ENCODE assay signal across 13 cellular contexts in the genomic region with DNA sequence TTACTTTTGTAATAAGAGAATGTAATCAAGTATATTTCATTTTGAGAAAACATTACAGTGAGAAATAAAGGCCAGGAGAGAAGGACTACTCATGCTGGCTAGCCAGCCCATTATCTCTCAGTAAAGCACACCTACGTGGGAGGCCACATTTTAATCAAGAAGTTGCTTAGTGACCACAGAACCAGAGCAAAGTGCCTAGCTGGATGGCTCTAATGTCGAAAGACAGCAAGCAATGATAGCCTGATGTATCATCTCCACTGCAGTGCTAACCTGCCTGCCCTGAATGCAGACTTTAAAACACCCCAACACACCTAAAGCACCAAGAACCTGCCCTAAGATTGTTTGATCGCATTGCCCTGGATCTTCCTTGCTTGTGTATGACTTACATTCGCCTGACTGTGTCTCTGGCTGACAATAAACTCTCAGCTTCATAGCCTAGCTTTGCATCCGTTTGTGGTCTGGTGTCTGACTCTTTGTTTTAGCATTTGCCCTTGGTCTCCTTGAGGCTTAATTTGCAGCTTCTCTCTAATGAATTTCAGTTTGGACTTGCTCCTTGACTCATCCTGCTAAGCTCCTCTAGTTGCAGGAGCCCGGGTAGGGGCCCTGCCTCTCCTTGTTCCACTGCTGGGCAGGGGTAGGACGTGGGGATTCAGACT. TPM values are rescaled to one million over a fixed set of nuclear protein-coding genes. Genes with fewer than 3 reads are reported as not detected.
DNase-seq lines count a peak whose midpoint lies in the region; ATAC-seq, FAIRE-seq and TF ChIP-seq lines count a peak whose summit lies in the region.
"Had no signal": no experiment of that assay in that cellular context is flagged by ENCODE, and none has a peak within 500 bp of the region (broad histone marks: within the 10 kb centered on the region; RNA-seq: fewer than 3 reads in every experiment).

No MANE protein-coding gene starts in this region.

- H2BK20ac ChIP-seq in H1 (ENCODE audit: low read length): no peak overlapping the region

- H3K27ac ChIP-seq in H1 (ENCODE audit: low read depth, low read length): no peak overlapping the region
- no peak overlapping the region for H3K27ac ChIP-seq in WERI-Rb-1
- H3K27ac ChIP-seq: ascending aorta, BLaER1, neutrophil had no signal

- H3K4me2 ChIP-seq in H1 (ENCODE audit: insufficient read depth in 1 of 2, low read depth in 2 of 2, low read length in 2 of 2): no peak overlapping the region
- H3K4me2 ChIP-seq: BLaER1 had no signal

- H3K36me3 ChIP-seq in H1 (ENCODE audit: control insufficient read depth in 2 of 4, insufficient read depth in 4 of 4, low read length in 3 of 4) (no peaks in the 10 kb centered on the region), WERI-Rb-1 (no peaks in the 10 kb centered on the region)
- H3K36me3 ChIP-seq: ascending aorta, BLaER1, neutrophil had no signal

- H4K8ac ChIP-seq in H1 (ENCODE audit: extremely low read depth, insufficient read depth, low read length): no peak overlapping the region; the same call in 1 of the 2 replicates

- H3K27me3 ChIP-seq in H1 (replicated peaks in 1 of 4; ENCODE audit: control insufficient read depth in 3 of 4, extremely low read depth in 1 of 4, insufficient read depth in 3 of 4, low read length in 3 of 4) (no peaks in the 10 kb centered on the region), WERI-Rb-1 (ENCODE audit: insufficient read depth, low read depth, severe bottlenecking) (peaks cover 12% of the 10 kb centered on the region)
- H3K27me3 ChIP-seq: ascending aorta, BLaER1, neutrophil had no signal

- H2BK120ac ChIP-seq in H1 (replicated peaks; ENCODE audit: low read depth, low read length): no peak overlapping the region

- H3K79me1 ChIP-seq in H1 (ENCODE audit: low read depth, low read length): no peaks in the 10 kb centered on the region

- no peaks in the 10 kb centered on the region for H3K36me3 Mint-ChIP-seq in T-helper 17 cell (ENCODE audit: low read depth)

- peak; percentile 80 for ATAC-seq in T-helper 17 cell
- ATAC-seq in SK-N-SH treated with all-trans-retinoic acid at 6 μM for 48 hours: no peak; the same call in 1 of the 3 replicates

- no peak overlapping the region for H4K91ac ChIP-seq in H1 (replicated peaks; ENCODE audit: insufficient read length, low read length)

- no peak for TF ChIP-seq EP300 in H1 (IDR thresholded peaks at IDR 0.05; ENCODE audit: borderline replicate concordance in 1 of 2, low read depth in 2 of 2, low read length in 2 of 2)

- no peaks in the 10 kb centered on the region for H3K9me3 ChIP-seq in T-helper 17 cell (ENCODE audit: control insufficient read depth, low read length, poor library complexity, severe bottlenecking)
- no peaks in the 10 kb centered on the region for H3K9me3 ChIP-seq in H1 (ENCODE audit: insufficient read depth in 2 of 2, low read depth in 1 of 2, low read length in 1 of 2)
- H3K9me3 ChIP-seq in WERI-Rb-1 (ENCODE audit: severe bottlenecking): no peaks in the 10 kb centered on the region
- H3K9me3 ChIP-seq: ascending aorta, BLaER1, neutrophil had no signal

- H3K18ac ChIP-seq in H1 (ENCODE audit: extremely low read depth, low read length): no peak overlapping the region

- H3K56ac ChIP-seq in H1 (replicated peaks; ENCODE audit: insufficient read length, low read depth, low read length): no peak overlapping the region

- no peak for FAIRE-seq in H1 (lab: Jason Lieb, UNC)
- FAIRE-seq: endometrium had no signal

- H3K4ac ChIP-seq in H1 (replicated peaks; ENCODE audit: insufficient read length, low read depth, low read length): no peak overlapping the region

- peaks cover 5% of the 10 kb centered on the region for H3K4me1 Mint-ChIP-seq in T-helper 17 cell

- TF ChIP-seq POLR2A in H1 (IDR thresholded peaks at IDR 0.05; ENCODE audit: control extremely low read depth in 1 of 2, low read depth in 2 of 2, low read length in 2 of 2): no peak

- H3K79me2 ChIP-seq in H1 (ENCODE audit: control insufficient read depth in 1 of 2, insufficient read depth in 2 of 2, low read length in 2 of 2): no peaks in the 10 kb centered on the region

- H3K14ac ChIP-seq in H1 (ENCODE audit: insufficient read length): no peak overlapping the region

- peaks cover 0 to 2% (median under 1%) of the 10 kb centered on the region in 4 experiments; a peak in 2 of 7 replicates for H3K4me1 ChIP-seq in H1 (replicated peaks in 1 of 4; ENCODE audit: control insufficient read depth in 3 of 4, insufficient read depth in 4 of 4, low read length in 3 of 4)
- H3K4me1 ChIP-seq: ascending aorta, BLaER1 had no signal

- no peak overlapping the region for H4K5ac ChIP-seq in H1 (ENCODE audit: insufficient read length, low read depth, low read length)

- no peaks in the 10 kb centered on the region for H3K23me2 ChIP-seq in H1 (ENCODE audit: low read depth, low read length)

- TF ChIP-seq CTCF in H1 (IDR thresholded peaks at IDR 0.05; ENCODE audit: control extremely low read depth in 1 of 3, insufficient read depth in 1 of 3, low read depth in 1 of 3, low read length in 3 of 3): no peak
- no peak for TF ChIP-seq CTCF in WERI-Rb-1 (IDR thresholded peaks at IDR 0.05; ENCODE audit: low read depth, low read length)

- TF ChIP-seq RAD21 in H1 (IDR thresholded peaks at IDR 0.05 in 1 of 2, conservative IDR thresholded peaks at IDR 0.05 in 1 of 2; ENCODE audit: low read depth in 2 of 2, low read length in 2 of 2): no peak

- H3K4me3 ChIP-seq in H1 (ENCODE audit: extremely low read depth in 1 of 4, insufficient read depth in 2 of 4, low read depth in 3 of 4, low read length in 4 of 4) (no peak overlapping the region), WERI-Rb-1 (ENCODE audit: low read depth, low read length) (no peak overlapping the region)
- H3K4me3 ChIP-seq: ascending aorta, BLaER1 had no signal

- POLR2A ChIA-PET in H1 (lab: Charles Lee; ENCODE audit: partially characterized antibody): interaction anchor here (1.2 kb wide), 1 partner anchor 61 kb away, joined by 3 read pairs; no protein-coding TSS in a partner anchor

- peak overlapping the region; percentile 96; the same call in 1 of the 2 replicates for H2AFZ ChIP-seq in H1 (ENCODE audit: low read length)

- no peak overlapping the region; the same call in 1 of the 2 replicates for H2BK15ac ChIP-seq in H1 (ENCODE audit: low read length)

- no peaks in the 10 kb centered on the region for H3K27me3 Mint-ChIP-seq in T-helper 17 cell

- no peaks in the 10 kb centered on the region for H4K20me1 ChIP-seq in H1 (replicated peaks in 1 of 2; ENCODE audit: control insufficient read depth in 1 of 2, insufficient read depth in 2 of 2, low read length in 2 of 2)
- H4K20me1 ChIP-seq: BLaER1 had no signal

- no peak overlapping the region for H2BK5ac ChIP-seq in H1 (ENCODE audit: low read depth, low read length)

- no peak overlapping the region for H3K23ac ChIP-seq in H1 (ENCODE audit: insufficient read length)

- no peak overlapping the region for H2AK5ac ChIP-seq in H1 (ENCODE audit: low read depth, low read length)

- H3K4me3 Mint-ChIP-seq in T-helper 17 cell: peak overlapping the region; percentile 41

- CTCF ChIA-PET in H1 (lab: Charles Lee; ENCODE audit: partially characterized antibody): interaction anchor here (0.5 to 6.9 kb wide), 15 partner anchors 9 to 210 kb away, joined by 3 to 47 read pairs (median 6); partner anchors contain the start of genes SEPTIN6 and SOWAHD

- peak overlapping the region; percentile 78 for H3K27ac Mint-ChIP-seq in T-helper 17 cell

- WGBS in H1 (ENCODE audit: extremely low coverage in 1 of 2, insufficient coverage in 1 of 2, insufficient read length in 1 of 2, insufficient replicate concordance in 2 of 2, low coverage in 1 of 2, low lambda C conversion rate in 2 of 2, missing lambda C conversion rate in 1 of 2), 2 experiments: 76% methylated on average over 6 of the region's 7 CpGs; no CpG with 5 or more reads in 1 of the 2 experiments

- no peak overlapping the region for H2BK12ac ChIP-seq in H1 (ENCODE audit: low read depth, low read length)

- DNase-seq in AG20443 (ENCODE audit: low spot score) (peak; percentile 9), HCEC 1CT (peak; percentile 14), T-helper 17 cell (no peak), H1 (ENCODE audit: low read depth in 1 of 2, low spot score in 2 of 2) (no peak), WERI-Rb-1 (no peak), 8988T (no peak), NCI-H526 (lab: John Stamatoyannopoulos, UW) (no peak)
- DNase-seq: stimulated activated CD4-positive, alpha-beta T cell treated with anti-CD3 and anti-CD28 coated beads, Interleukin-2, amount 100 ng/mL, for 24 hours had no signal

- no peak overlapping the region for H3K9ac ChIP-seq in H1 (replicated peaks in 1 of 4; ENCODE audit: extremely low read depth in 1 of 4, low read depth in 3 of 4, low read length in 3 of 4)
- H3K9ac ChIP-seq: BLaER1 had no signal

TF ChIP-seq in H1, 55 proteins besides CTCF, POLR2A, EP300 and RAD21 (continues in another document):
- TF ChIP-seq SP2 (IDR thresholded peaks at IDR 0.05; ENCODE audit: low read length) (no peak), BCL11A (IDR thresholded peaks at IDR 0.05; ENCODE audit: low read depth in 2 of 2, low read length in 2 of 2) (no peak)

TF ChIP-seq in SK-N-SH treated with all-trans-retinoic acid at 6 μM for 48 hours, 23 proteins besides CTCF, POLR2A, EP300 and RAD21 (continues in another document):
- TF ChIP-seq ESRRG (CRISPR knock-in tag; IDR thresholded peaks at IDR 0.05) (no peak), CSDC2 (CRISPR knock-in tag; IDR thresholded peaks at IDR 0.05) (no peak), ZFP30 (CRISPR knock-in tag; IDR thresholded peaks at IDR 0.05) (no peak), SNAI2 (CRISPR knock-in tag; IDR thresholded peaks at IDR 0.05) (no peak), BACH2 (CRISPR knock-in tag; IDR thresholded peaks at IDR 0.05; ENCODE audit: borderline replicate concordance) (no peak)

RNA-seq across cellular contexts. Expression of gene SOWAHD, which starts 31.4 kb away (rescaled TPM):
- total RNA-seq in T-helper 17 cell: under 1 TPM in 1 of 2 donors, not detected in 1; 0.65 TPM
- 1.7 and 1.8 TPM in 2 replicates for total RNA-seq in H1 (2021; fragmentation: NEBNext Ultra II Directional; extraction: Animal tissue kit (Norgen Biotek cat#: 25700))
- 2.6 and 2.9 TPM in 2 replicates for polyA plus RNA-seq in H1 (2011; rRNA removed)
- 3.1 TPM for polyA plus RNA-seq in H1 (2011; cell fraction: cytosol; rRNA removed)
- polyA plus RNA-seq in H1 (2011; cell fraction: nucleus; rRNA removed): 1.7 TPM
- 0.81 to 3.2 TPM (median 2.1 TPM) in 4 replicates for polyA plus RNA-seq in H1 (2012, experiment 1 of 2)
- polyA plus RNA-seq in H1 (2012, experiment 2 of 2): 2.1 TPM
- polyA plus RNA-seq in H1 (2013, experiment 1 of 2): 1.1 TPM
- 0.85 TPM for polyA plus RNA-seq in H1 (2013, experiment 2 of 2)
- 0.29 and 0.47 TPM in 2 replicates for polyA minus RNA-seq in H1 (2011; rRNA and poly(A)+ RNA removed)
- 1.7 TPM for polyA minus RNA-seq in H1 (2011; cell fraction: cytosol; rRNA and poly(A)+ RNA removed)
- polyA minus RNA-seq in H1 (2011; cell fraction: nucleus; rRNA and poly(A)+ RNA removed): 1.5 TPM
- total RNA-seq: ascending aorta had no signal

RNA-seq across cellular contexts. Expression of gene SEPTIN6, which starts 34.1 kb away (rescaled TPM):
- 100 to 1,000 TPM; 150 to 163 TPM for total RNA-seq in T-helper 17 cell
- total RNA-seq in H1 (2021; fragmentation: NEBNext Ultra II Directional; extraction: Animal tissue kit (Norgen Biotek cat#: 25700)): 27.9 and 31.0 TPM in 2 replicates
- 38.6 and 42.6 TPM in 2 replicates for polyA plus RNA-seq in H1 (2011; rRNA removed)
- polyA plus RNA-seq in H1 (2011; cell fraction: cytosol; rRNA removed): 33.9 TPM
- 38.3 TPM for polyA plus RNA-seq in H1 (2011; cell fraction: nucleus; rRNA removed)
- polyA plus RNA-seq in H1 (2012, experiment 1 of 2): 26.0 to 42.9 TPM (median 35.3 TPM) in 4 replicates
- 16.3 TPM for polyA plus RNA-seq in H1 (2012, experiment 2 of 2)
- 45.2 TPM for polyA plus RNA-seq in H1 (2013, experiment 1 of 2)
- polyA plus RNA-seq in H1 (2013, experiment 2 of 2): 44.9 TPM
- 42.3 and 64.6 TPM in 2 replicates for polyA minus RNA-seq in H1 (2011; rRNA and poly(A)+ RNA removed)
- 21.2 TPM for polyA minus RNA-seq in H1 (2011; cell fraction: cytosol; rRNA and poly(A)+ RNA removed)
- polyA minus RNA-seq in H1 (2011; cell fraction: nucleus; rRNA and poly(A)+ RNA removed): 20.5 TPM

Comparison
In these comparisons a context has a peak if more than half of its experiments do, and no peak if none do; other contexts are left out.
1. DNase-seq: peak in AG20443 (single experiment) and HCEC 1CT (single experiment); none in T-helper 17 cell (0 of 3), H1 (0 of 2), WERI-Rb-1 (single experiment), 8988T (single experiment) and NCI-H526 (0 of 2).